In genomic region chr10:118465300-118465874, GRCh38 we compare ENCODE assay signal across 20 cellular contexts.
DNase-seq lines count a peak whose midpoint lies in the region; ATAC-seq, FAIRE-seq and TF ChIP-seq lines count a peak whose summit lies in the region.
"Had no signal": no experiment of that assay in that cellular context is flagged by ENCODE, and none has a peak within 500 bp of the region (broad histone marks: within the 10 kb centered on the region; RNA-seq: fewer than 3 reads in every experiment).

No MANE protein-coding gene starts in this region.

- no peak for DNase-seq in HepG2 (ENCODE audit: low spot score)
- DNase-seq in right lobe of liver: no peak
- no peak for DNase-seq in K562 (ENCODE audit: extremely low read depth in 1 of 4, low spot score in 3 of 4)
- DNase-seq in testis: no peak
- DNase-seq in CD1c-positive myeloid dendritic cell (ENCODE audit: extremely low spot score): no peak
- DNase-seq: ACHN; AML-193; BE2C; Calu3; CD4-positive, alpha-beta memory T cell; COR-L47; DMS53; DMS79 treated with DMSO at 0.1 percent for 48 hours; GF-D8; GOT3 had no signal

- H3K4me3 ChIP-seq in HepG2 (replicated peaks in 1 of 3; ENCODE audit: insufficient read depth in 1 of 3, low read depth in 2 of 3, low read length in 3 of 3) (no peak overlapping the region), right lobe of liver (no peak overlapping the region), HEK293 (ENCODE audit: low read depth, low read length) (no peak overlapping the region), K562 (no peak overlapping the region), testis (no peak overlapping the region)
- H3K4me3 ChIP-seq: BLaER1 treated with 17β-estradiol and CSF1 and Interleukin-3, amounts not matched to agents 10 nM and 100 nM; HAP-1 had no signal

- no peak overlapping the region for H3K9ac ChIP-seq in HepG2 (ENCODE audit: insufficient read depth, low read depth, low read length)
- H3K9ac ChIP-seq in K562 (ENCODE audit: insufficient read depth in 1 of 2, low read depth in 2 of 2, low read length in 2 of 2): no peak overlapping the region
- H3K9ac ChIP-seq: BLaER1 treated with 17β-estradiol and CSF1 and Interleukin-3, amounts not matched to agents 10 nM and 100 nM had no signal

- CTCF ChIA-PET in HepG2 (lab: Yijun Ruan, JAX; ENCODE audit: low intra/inter-chr PET ratio, low total read pairs): no interaction called here
- CTCF ChIA-PET in HEK293 (lab: Yijun Ruan, JAX): interaction anchor here (0.7 kb wide), 1 partner anchor 1285 kb away, joined by 3 read pairs; no protein-coding TSS in a partner anchor
- CTCF ChIA-PET in K562 (lab: Yijun Ruan, JAX; ENCODE audit: low intra/inter-chr PET ratio): no interaction called here

- no peaks in the 10 kb centered on the region for H3K4me1 ChIP-seq in HepG2 (ENCODE audit: insufficient read depth, low read length)
- no peaks in the 10 kb centered on the region for H3K4me1 ChIP-seq in right lobe of liver
- no peaks in the 10 kb centered on the region for H3K4me1 ChIP-seq in HEK293 (ENCODE audit: control insufficient read depth, insufficient read depth, low read length)
- no peaks in the 10 kb centered on the region; a peak in 1 of 5 replicates for H3K4me1 ChIP-seq in K562 (replicated peaks in 1 of 2; ENCODE audit: control insufficient read depth in 2 of 2, insufficient read depth in 2 of 2, low read length in 2 of 2)
- H3K4me1 ChIP-seq in testis: no peaks in the 10 kb centered on the region
- H3K4me1 ChIP-seq: BE2C; BLaER1 treated with 17β-estradiol and CSF1 and Interleukin-3, amounts not matched to agents 10 nM and 100 nM; HAP-1 had no signal

- H3K4me2 ChIP-seq in HepG2 (ENCODE audit: low read depth, low read length): no peak overlapping the region
- H3K4me2 ChIP-seq in K562 (ENCODE audit: insufficient read depth, low read length): no peak overlapping the region
- H3K4me2 ChIP-seq: BLaER1 treated with 17β-estradiol and CSF1 and Interleukin-3, amounts not matched to agents 10 nM and 100 nM had no signal

- in situ Hi-C loops in HepG2 (cut with HindIII; ENCODE audit: extremely low pct_ligation_motif_present, low pct_unique_long_range_greater_than_20kb): no loop called here
- in situ Hi-C loops in K562 (cut with MboI): no loop called here

- TF ChIP-seq POLR2A in HepG2 (IDR thresholded peaks at IDR 0.05; ENCODE audit: insufficient read depth in 1 of 2, low read depth in 2 of 2, low read length in 2 of 2) (no peak), right lobe of liver (IDR thresholded peaks at IDR 0.05) (no peak), K562 (conservative IDR thresholded peaks at IDR 0.05) (no peak), testis (IDR thresholded peaks at IDR 0.05) (no peak)

- FAIRE-seq in HepG2 (lab: Jason Lieb, UNC) (no peak), K562 (lab: Jason Lieb, UNC) (no peak)
- FAIRE-seq: GM12892, H54 had no signal

- H3K27ac ChIP-seq in HepG2 (ENCODE audit: extremely low read length, insufficient read depth, low read length): no peak overlapping the region
- no peak overlapping the region for H3K27ac ChIP-seq in right lobe of liver
- H3K27ac ChIP-seq in HEK293 (ENCODE audit: extremely low read depth, low read depth, low read length): no peak overlapping the region
- H3K27ac ChIP-seq in K562 (ENCODE audit: extremely low read depth, low read depth, low read length): no peak overlapping the region
- no peak overlapping the region for H3K27ac ChIP-seq in testis
- H3K27ac ChIP-seq: BLaER1 treated with 17β-estradiol and CSF1 and Interleukin-3, amounts not matched to agents 10 nM and 100 nM had no signal

- 10% methylated on average over 3 of the region's 3 CpGs for WGBS in HepG2 (ENCODE audit: low lambda C conversion rate)
- WGBS in right lobe of liver (ENCODE audit: insufficient coverage, low coverage, low lambda C conversion rate, missing lambda C conversion rate): 47% methylated on average over 2 of the region's 3 CpGs
- WGBS in K562 (ENCODE audit: insufficient coverage, low coverage, missing lambda C conversion rate): 23% methylated on average over 2 of the region's 3 CpGs
- WGBS in testis, 2 donors: 88 to 89% methylated on average over 3 of the region's 3 CpGs

- no peaks in the 10 kb centered on the region for H3K36me3 ChIP-seq in HepG2 (replicated peaks in 1 of 2; ENCODE audit: control insufficient read depth in 1 of 2, insufficient read depth in 2 of 2, low read length in 2 of 2)
- H3K36me3 ChIP-seq in right lobe of liver: no peaks in the 10 kb centered on the region
- H3K36me3 ChIP-seq in HEK293 (ENCODE audit: control insufficient read depth in 2 of 2, insufficient read depth in 1 of 2, low read length in 2 of 2): no peaks in the 10 kb centered on the region
- no peaks in the 10 kb centered on the region for H3K36me3 ChIP-seq in K562 (ENCODE audit: control insufficient read depth, insufficient read depth, low read length)
- H3K36me3 ChIP-seq in testis (ENCODE audit: low read depth, missing control alignments): no peaks in the 10 kb centered on the region
- H3K36me3 ChIP-seq: BE2C; BLaER1 treated with 17β-estradiol and CSF1 and Interleukin-3, amounts not matched to agents 10 nM and 100 nM; HAP-1 had no signal

- ATAC-seq in HepG2: no peak
- ATAC-seq in right lobe of liver: no peak
- ATAC-seq in K562: no peak

- TF ChIP-seq RAD21 in HepG2 (CRISPR knock-in tag; IDR thresholded peaks at IDR 0.05) (no peak), K562 (CRISPR knock-in tag; conservative IDR thresholded peaks at IDR 0.05 in 1 of 2, IDR thresholded peaks at IDR 0.05 in 1 of 2) (no peak)

- no peak for TF ChIP-seq CTCF in HepG2 (CRISPR knock-in tag; IDR thresholded peaks at IDR 0.05)
- TF ChIP-seq CTCF in right lobe of liver (IDR thresholded peaks at IDR 0.05): no peak
- no peak for TF ChIP-seq CTCF in HEK293 (tag by site-specific recombination; IDR thresholded peaks at IDR 0.05)
- no peak for TF ChIP-seq CTCF in K562 (IDR thresholded peaks at IDR 0.05 in 2 of 3, conservative IDR thresholded peaks at IDR 0.05 in 1 of 3; ENCODE audit: insufficient read depth in 2 of 3, low read depth in 1 of 3, low read length in 3 of 3)
- no peak for TF ChIP-seq CTCF in testis (IDR thresholded peaks at IDR 0.05)

- no peak for TF ChIP-seq EP300 in HepG2 (IDR thresholded peaks at IDR 0.05; ENCODE audit: low read depth in 2 of 2, low read length in 2 of 2)
- no peak for TF ChIP-seq EP300 in HepG2 (CRISPR knock-in tag; IDR thresholded peaks at IDR 0.05; ENCODE audit: borderline replicate concordance)
- TF ChIP-seq EP300 in K562 (IDR thresholded peaks at IDR 0.05; ENCODE audit: low read length): no peak

- H3K9me1 ChIP-seq in K562 (ENCODE audit: control insufficient read depth, insufficient read depth, low read length): no peaks in the 10 kb centered on the region

- H2AFZ ChIP-seq in HepG2 (ENCODE audit: low read length): no peak overlapping the region
- no peak overlapping the region for H2AFZ ChIP-seq in K562 (ENCODE audit: low read depth, low read length)

- H3K79me2 ChIP-seq in HepG2 (ENCODE audit: insufficient read depth, low read length): no peaks in the 10 kb centered on the region
- H3K79me2 ChIP-seq in K562 (ENCODE audit: control insufficient read depth, insufficient read depth, low read length): no peaks in the 10 kb centered on the region

- POLR2A ChIA-PET in HepG2 (lab: Yijun Ruan, JAX) (no interaction called here), HEK293 (lab: Yijun Ruan, JAX) (no interaction called here), K562 (lab: Yijun Ruan, JAX) (no interaction called here)

- intact Hi-C loops in HepG2 (cut with micrococcal nuclease; ENCODE audit: unreplicated experiment): no loop called here
- intact Hi-C loops in right lobe of liver (cut with DNase I): no loop called here
- intact Hi-C loops in K562 (cut with micrococcal nuclease): no loop called here
- intact Hi-C loops in testis (cut with DNase I; ENCODE audit: low total_unique reads): no loop called here

- BruUV-seq in HepG2 (replicated peaks; lab: Mats Ljungman, UMichigan) (no TSS peak), K562 (replicated peaks; lab: Mats Ljungman, UMichigan) (no TSS peak)

- H4K20me1 ChIP-seq in HepG2 (ENCODE audit: insufficient read depth, low read length) (no peaks in the 10 kb centered on the region), K562 (replicated peaks; ENCODE audit: control insufficient read depth, insufficient read depth, low read length) (no peaks in the 10 kb centered on the region)
- H4K20me1 ChIP-seq: BLaER1 treated with 17β-estradiol and CSF1 and Interleukin-3, amounts not matched to agents 10 nM and 100 nM had no signal

- peaks cover 0 to 20% of the 10 kb centered on the region in 2 experiments; a peak in 3 of 5 replicates for H3K27me3 ChIP-seq in HepG2 (ENCODE audit: control insufficient read depth in 1 of 2, insufficient read depth in 2 of 2, low read length in 2 of 2)
- no peaks in the 10 kb centered on the region for H3K27me3 ChIP-seq in right lobe of liver
- H3K27me3 ChIP-seq in K562 (ENCODE audit: control insufficient read depth in 2 of 2, insufficient read depth in 2 of 2, low read length in 2 of 2): peaks cover 3 to 11% of the 10 kb centered on the region in 2 experiments; a peak in 4 of 5 replicates
- H3K27me3 ChIP-seq in testis: no peaks in the 10 kb centered on the region
- H3K27me3 ChIP-seq: BLaER1 treated with 17β-estradiol and CSF1 and Interleukin-3, amounts not matched to agents 10 nM and 100 nM had no signal

- H3K9me3 ChIP-seq in HepG2 (ENCODE audit: low read length) (no peaks in the 10 kb centered on the region), right lobe of liver (no peaks in the 10 kb centered on the region), HEK293 (ENCODE audit: control insufficient read depth, insufficient read depth, low read depth, low read length) (no peaks in the 10 kb centered on the region), K562 (replicated peaks; ENCODE audit: control insufficient read depth, insufficient read depth, low read depth, low read length) (no peaks in the 10 kb centered on the region), testis (no peaks in the 10 kb centered on the region)
- H3K9me3 ChIP-seq: BE2C; BLaER1 treated with 17β-estradiol and CSF1 and Interleukin-3, amounts not matched to agents 10 nM and 100 nM; HAP-1 had no signal

TF ChIP-seq in HepG2, 621 proteins besides CTCF, POLR2A, EP300 and RAD21:
- peak; percentile 69 for TF ChIP-seq NFE2L2 (IDR thresholded peaks at IDR 0.05; ENCODE audit: low read length)
- TF ChIP-seq HOXA3 (CRISPR knock-in tag; IDR thresholded peaks at IDR 0.05): no peak

TF ChIP-seq in HEK293, 187 proteins besides CTCF, POLR2A, EP300 and RAD21:
- TF ChIP-seq ZNF274 (IDR thresholded peaks at IDR 0.05; ENCODE audit: low read length): no peak
- no peak for TF ChIP-seq ZNF274 (tag by site-specific recombination; IDR thresholded peaks at IDR 0.05; ENCODE audit: borderline replicate concordance)
- TF ChIP-seq ZNF23 (tag by site-specific recombination; IDR thresholded peaks at IDR 0.05; ENCODE audit: borderline replicate concordance): no peak
- peak; percentile 68 for TF ChIP-seq ZNF366 (tag by site-specific recombination; conservative IDR thresholded peaks at IDR 0.05)

TF ChIP-seq in K562, 482 proteins besides CTCF, POLR2A, EP300 and RAD21 (continues in another document):
- TF ChIP-seq ZNF316 (IDR thresholded peaks at IDR 0.05) (peak; percentile 70), KLF13 (tag; IDR thresholded peaks at IDR 0.05; ENCODE audit: borderline replicate concordance, low read depth) (no peak), MTA1 (IDR thresholded peaks at IDR 0.05; ENCODE audit: borderline replicate concordance) (peak; percentile 24; the same call in 1 of the 2 replicates), MAFF (IDR thresholded peaks at IDR 0.05; ENCODE audit: low read length) (peak; percentile 16; the same call in 1 of the 2 replicates)

Comparison
In these comparisons a context has a peak if more than half of its experiments do, and no peak if none do; other contexts are left out.
1. Of the 241 proteins assayed by ChIP-seq in both HepG2 and K562: peak only in HepG2: none; only in K562: MAFF, MAFG, MTA1, NFE2L1 and ZNF512; in both: none; in neither: 236.